In the genomic region with DNA sequence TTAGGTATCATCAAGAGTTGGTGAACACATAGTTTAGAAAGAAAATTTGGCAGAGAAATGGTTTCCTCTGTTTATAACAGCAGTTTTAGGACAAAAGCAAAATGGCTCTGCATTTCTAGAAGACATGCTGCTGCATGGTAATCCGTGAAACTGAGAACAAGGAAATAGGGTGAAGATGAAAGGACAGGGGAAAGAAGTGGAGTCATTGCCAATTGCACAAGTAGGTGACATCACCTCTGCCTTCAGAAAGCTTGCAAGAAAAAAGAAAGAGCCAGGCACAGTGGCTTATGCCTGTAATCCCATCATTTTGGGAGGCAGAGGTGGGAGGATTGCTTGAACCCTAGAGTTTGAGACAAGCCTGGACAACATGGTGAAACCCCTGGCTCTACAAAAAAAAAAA, we compare ENCODE assay signal across 14 cellular contexts.
"Had no signal": no experiment of that assay in that cellular context is flagged by ENCODE, and none has a peak within 500 bp of the region (broad histone marks: within the 10 kb centered on the region; RNA-seq: fewer than 3 reads in every experiment).

No MANE protein-coding gene starts in this region.

- ATAC-seq: foreskin keratinocyte; left lobe of liver; mucosa of descending colon; naive thymus-derived CD8-positive, alpha-beta T cell had no signal

- H3K9me3 Mint-ChIP-seq: neural crest cell had no signal

- H3K27ac Mint-ChIP-seq: naive thymus-derived CD8-positive, alpha-beta T cell had no signal

- H3K4me3 Mint-ChIP-seq: naive thymus-derived CD8-positive, alpha-beta T cell; neural crest cell had no signal

- DNase-seq: cortex of kidney; dorsolateral prefrontal cortex; effector memory CD4-positive, alpha-beta T cell; mucosa of descending colon; naive thymus-derived CD8-positive, alpha-beta T cell; posterior cingulate gyrus; stimulated activated CD4-positive, alpha-beta T cell treated with anti-CD3 and anti-CD28 coated beads, Interleukin-2, amount 100 ng/mL, for 48 hours; stimulated activated naive CD4-positive, alpha-beta T cell treated with Interleukin-2 at 50 U/mL for 16 hours; trophoblast cell had no signal

- H3K4me2 ChIP-seq: smooth muscle cell had no signal

- H3K36me3 Mint-ChIP-seq: naive thymus-derived CD8-positive, alpha-beta T cell had no signal

- H3K27ac ChIP-seq: dorsolateral prefrontal cortex, foreskin keratinocyte, right atrium auricular region had no signal

- H3K27me3 ChIP-seq: right atrium auricular region had no signal

- H3K4me3 ChIP-seq: dorsolateral prefrontal cortex, mucosa of descending colon, right atrium auricular region, smooth muscle cell had no signal

- H3K4me1 Mint-ChIP-seq: naive thymus-derived CD8-positive, alpha-beta T cell; neural crest cell had no signal

- H3K36me3 ChIP-seq: right atrium auricular region had no signal

- H3K4me1 ChIP-seq: foreskin keratinocyte, right atrium auricular region had no signal

- H3K9me3 ChIP-seq: mucosa of descending colon, right atrium auricular region had no signal
